1 cellular context compared by ENCODE assay signal in genomic region chr6:3209114-3210023, GRCh38.
TF ChIP-seq lines count a peak whose summit lies in the region.

No MANE protein-coding gene starts in this region.

TF ChIP-seq in HepG2, 621 proteins besides CTCF, POLR2A, EP300 and RAD21 (continues in another document):
- no peak for TF ChIP-seq MED1 (CRISPR knock-in tag; IDR thresholded peaks at IDR 0.05)
- no peak for TF ChIP-seq MYNN (CRISPR knock-in tag; IDR thresholded peaks at IDR 0.05; ENCODE audit: low read depth)
- no peak for TF ChIP-seq MED8 (CRISPR knock-in tag; IDR thresholded peaks at IDR 0.05; ENCODE audit: insufficient replicate concordance)
- no peak for TF ChIP-seq MXD4 (CRISPR knock-in tag; IDR thresholded peaks at IDR 0.05)
- TF ChIP-seq SRY (CRISPR knock-in tag; IDR thresholded peaks at IDR 0.05): no peak
- no peak for TF ChIP-seq SSRP1 (CRISPR knock-in tag; IDR thresholded peaks at IDR 0.05)
- no peak for TF ChIP-seq NR2F1 (CRISPR knock-in tag; IDR thresholded peaks at IDR 0.05)
- TF ChIP-seq ZNF746 (CRISPR knock-in tag; IDR thresholded peaks at IDR 0.05): no peak
- TF ChIP-seq ESRRA (CRISPR knock-in tag; IDR thresholded peaks at IDR 0.05; ENCODE audit: low read depth): no peak
- TF ChIP-seq, protein P1, sequence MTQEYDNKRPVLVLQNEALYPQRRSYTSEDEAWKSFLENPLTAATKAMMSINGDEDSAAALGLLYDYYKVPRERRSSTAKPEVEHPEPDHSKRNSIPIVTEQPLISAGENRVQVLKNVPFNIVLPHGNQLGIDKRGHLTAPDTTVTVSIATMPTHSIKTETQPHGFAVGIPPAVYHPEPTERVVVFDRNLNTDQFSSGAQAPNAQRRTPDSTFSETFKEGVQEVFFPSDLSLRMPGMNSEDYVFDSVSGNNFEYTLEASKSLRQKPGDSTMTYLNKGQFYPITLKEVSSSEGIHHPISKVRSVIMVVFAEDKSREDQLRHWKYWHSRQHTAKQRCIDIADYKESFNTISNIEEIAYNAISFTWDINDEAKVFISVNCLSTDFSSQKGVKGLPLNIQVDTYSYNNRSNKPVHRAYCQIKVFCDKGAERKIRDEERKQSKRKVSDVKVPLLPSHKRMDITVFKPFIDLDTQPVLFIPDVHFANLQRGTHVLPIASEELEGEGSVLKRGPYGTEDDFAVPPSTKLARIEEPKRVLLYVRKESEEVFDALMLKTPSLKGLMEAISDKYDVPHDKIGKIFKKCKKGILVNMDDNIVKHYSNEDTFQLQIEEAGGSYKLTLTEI (CRISPR knock-in tag; conservative IDR thresholded peaks at IDR 0.05): no peak
- TF ChIP-seq ZSCAN21 (CRISPR knock-in tag; IDR thresholded peaks at IDR 0.05; ENCODE audit: borderline replicate concordance): no peak
- no peak for TF ChIP-seq PRMT3 (CRISPR knock-in tag; IDR thresholded peaks at IDR 0.05; ENCODE audit: borderline replicate concordance, low read depth)
- TF ChIP-seq ZNF180 (CRISPR knock-in tag; IDR thresholded peaks at IDR 0.05; ENCODE audit: borderline replicate concordance, low read depth): no peak
- TF ChIP-seq E2F5 (CRISPR knock-in tag; conservative IDR thresholded peaks at IDR 0.05): no peak
- no peak for TF ChIP-seq CBFB (CRISPR knock-in tag; IDR thresholded peaks at IDR 0.05)
- no peak for TF ChIP-seq MNT (IDR thresholded peaks at IDR 0.05)
- TF ChIP-seq ZNF552 (CRISPR knock-in tag; IDR thresholded peaks at IDR 0.05; ENCODE audit: borderline replicate concordance): no peak
- no peak for TF ChIP-seq CSRNP2 (CRISPR knock-in tag; conservative IDR thresholded peaks at IDR 0.05; ENCODE audit: low read depth)
- TF ChIP-seq JDP2 (CRISPR knock-in tag; IDR thresholded peaks at IDR 0.05; ENCODE audit: borderline replicate concordance): no peak
- no peak for TF ChIP-seq NCOA1 (CRISPR knock-in tag; IDR thresholded peaks at IDR 0.05)
- TF ChIP-seq, protein P2, sequence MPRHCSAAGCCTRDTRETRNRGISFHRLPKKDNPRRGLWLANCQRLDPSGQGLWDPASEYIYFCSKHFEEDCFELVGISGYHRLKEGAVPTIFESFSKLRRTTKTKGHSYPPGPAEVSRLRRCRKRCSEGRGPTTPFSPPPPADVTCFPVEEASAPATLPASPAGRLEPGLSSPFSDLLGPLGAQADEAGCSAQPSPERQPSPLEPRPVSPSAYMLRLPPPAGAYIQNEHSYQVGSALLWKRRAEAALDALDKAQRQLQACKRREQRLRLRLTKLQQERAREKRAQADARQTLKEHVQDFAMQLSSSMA (CRISPR knock-in tag; IDR thresholded peaks at IDR 0.05): no peak
- no peak for TF ChIP-seq SRSF1 (optimal IDR thresholded peaks at IDR 0.05; ENCODE audit: low read depth, low read length)
- no peak for TF ChIP-seq ARID5B (CRISPR knock-in tag; IDR thresholded peaks at IDR 0.05)
- no peak for TF ChIP-seq RFX1 (IDR thresholded peaks at IDR 0.05)
- TF ChIP-seq ZBTB2 (CRISPR knock-in tag; IDR thresholded peaks at IDR 0.05; ENCODE audit: low read depth): no peak
- no peak for TF ChIP-seq ZFYVE20 (CRISPR knock-in tag; IDR thresholded peaks at IDR 0.05; ENCODE audit: borderline replicate concordance, low read depth)
- no peak for TF ChIP-seq XBP1 (CRISPR knock-in tag; IDR thresholded peaks at IDR 0.05)
- TF ChIP-seq RNF2 (conservative IDR thresholded peaks at IDR 0.05; ENCODE audit: low read depth): 0 out of 2 replicates have a peak, but pooled peaks have one; percentile 35
- TF ChIP-seq ZNF614 (CRISPR knock-in tag; IDR thresholded peaks at IDR 0.05; ENCODE audit: borderline replicate concordance): peak; percentile 24; the same call in 1 of the 2 replicates
- no peak for TF ChIP-seq TCF7L2 (IDR thresholded peaks at IDR 0.05; ENCODE audit: low read depth, low read length)
- TF ChIP-seq FLYWCH1 (CRISPR knock-in tag; IDR thresholded peaks at IDR 0.05): no peak
- TF ChIP-seq, protein P3, sequence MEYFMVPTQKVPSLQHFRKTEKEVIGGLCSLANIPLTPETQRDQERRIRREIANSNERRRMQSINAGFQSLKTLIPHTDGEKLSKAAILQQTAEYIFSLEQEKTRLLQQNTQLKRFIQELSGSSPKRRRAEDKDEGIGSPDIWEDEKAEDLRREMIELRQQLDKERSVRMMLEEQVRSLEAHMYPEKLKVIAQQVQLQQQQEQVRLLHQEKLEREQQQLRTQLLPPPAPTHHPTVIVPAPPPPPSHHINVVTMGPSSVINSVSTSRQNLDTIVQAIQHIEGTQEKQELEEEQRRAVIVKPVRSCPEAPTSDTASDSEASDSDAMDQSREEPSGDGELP (IDR thresholded peaks at IDR 0.05; ENCODE audit: borderline replicate concordance, low read depth): peak; percentile 90
- TF ChIP-seq FOXA1 (IDR thresholded peaks at IDR 0.05): no peak
- no peak for TF ChIP-seq FOXA1 (CRISPR knock-in tag; IDR thresholded peaks at IDR 0.05)
- no peak for TF ChIP-seq TFE3 (CRISPR knock-in tag; IDR thresholded peaks at IDR 0.05)
- TF ChIP-seq, protein P4, sequence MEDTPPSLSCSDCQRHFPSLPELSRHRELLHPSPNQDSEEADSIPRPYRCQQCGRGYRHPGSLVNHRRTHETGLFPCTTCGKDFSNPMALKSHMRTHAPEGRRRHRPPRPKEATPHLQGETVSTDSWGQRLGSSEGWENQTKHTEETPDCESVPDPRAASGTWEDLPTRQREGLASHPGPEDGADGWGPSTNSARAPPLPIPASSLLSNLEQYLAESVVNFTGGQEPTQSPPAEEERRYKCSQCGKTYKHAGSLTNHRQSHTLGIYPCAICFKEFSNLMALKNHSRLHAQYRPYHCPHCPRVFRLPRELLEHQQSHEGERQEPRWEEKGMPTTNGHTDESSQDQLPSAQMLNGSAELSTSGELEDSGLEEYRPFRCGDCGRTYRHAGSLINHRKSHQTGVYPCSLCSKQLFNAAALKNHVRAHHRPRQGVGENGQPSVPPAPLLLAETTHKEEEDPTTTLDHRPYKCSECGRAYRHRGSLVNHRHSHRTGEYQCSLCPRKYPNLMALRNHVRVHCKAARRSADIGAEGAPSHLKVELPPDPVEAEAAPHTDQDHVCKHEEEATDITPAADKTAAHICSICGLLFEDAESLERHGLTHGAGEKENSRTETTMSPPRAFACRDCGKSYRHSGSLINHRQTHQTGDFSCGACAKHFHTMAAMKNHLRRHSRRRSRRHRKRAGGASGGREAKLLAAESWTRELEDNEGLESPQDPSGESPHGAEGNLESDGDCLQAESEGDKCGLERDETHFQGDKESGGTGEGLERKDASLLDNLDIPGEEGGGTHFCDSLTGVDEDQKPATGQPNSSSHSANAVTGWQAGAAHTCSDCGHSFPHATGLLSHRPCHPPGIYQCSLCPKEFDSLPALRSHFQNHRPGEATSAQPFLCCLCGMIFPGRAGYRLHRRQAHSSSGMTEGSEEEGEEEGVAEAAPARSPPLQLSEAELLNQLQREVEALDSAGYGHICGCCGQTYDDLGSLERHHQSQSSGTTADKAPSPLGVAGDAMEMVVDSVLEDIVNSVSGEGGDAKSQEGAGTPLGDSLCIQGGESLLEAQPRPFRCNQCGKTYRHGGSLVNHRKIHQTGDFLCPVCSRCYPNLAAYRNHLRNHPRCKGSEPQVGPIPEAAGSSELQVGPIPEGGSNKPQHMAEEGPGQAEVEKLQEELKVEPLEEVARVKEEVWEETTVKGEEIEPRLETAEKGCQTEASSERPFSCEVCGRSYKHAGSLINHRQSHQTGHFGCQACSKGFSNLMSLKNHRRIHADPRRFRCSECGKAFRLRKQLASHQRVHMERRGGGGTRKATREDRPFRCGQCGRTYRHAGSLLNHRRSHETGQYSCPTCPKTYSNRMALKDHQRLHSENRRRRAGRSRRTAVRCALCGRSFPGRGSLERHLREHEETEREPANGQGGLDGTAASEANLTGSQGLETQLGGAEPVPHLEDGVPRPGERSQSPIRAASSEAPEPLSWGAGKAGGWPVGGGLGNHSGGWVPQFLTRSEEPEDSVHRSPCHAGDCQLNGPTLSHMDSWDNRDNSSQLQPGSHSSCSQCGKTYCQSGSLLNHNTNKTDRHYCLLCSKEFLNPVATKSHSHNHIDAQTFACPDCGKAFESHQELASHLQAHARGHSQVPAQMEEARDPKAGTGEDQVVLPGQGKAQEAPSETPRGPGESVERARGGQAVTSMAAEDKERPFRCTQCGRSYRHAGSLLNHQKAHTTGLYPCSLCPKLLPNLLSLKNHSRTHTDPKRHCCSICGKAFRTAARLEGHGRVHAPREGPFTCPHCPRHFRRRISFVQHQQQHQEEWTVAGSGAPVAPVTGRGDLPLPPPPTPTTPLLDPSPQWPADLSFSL (CRISPR knock-in tag; IDR thresholded peaks at IDR 0.05): no peak
- no peak for TF ChIP-seq PCBP1 (IDR thresholded peaks at IDR 0.05; ENCODE audit: borderline replicate concordance, low read depth, low read length)
- no peak for TF ChIP-seq NFE2 (CRISPR knock-in tag; IDR thresholded peaks at IDR 0.05)
- TF ChIP-seq PAWR (CRISPR knock-in tag; IDR thresholded peaks at IDR 0.05; ENCODE audit: borderline replicate concordance): no peak
- no peak for TF ChIP-seq MEF2D (CRISPR knock-in tag; IDR thresholded peaks at IDR 0.05)
- no peak for TF ChIP-seq TGIF2 (CRISPR knock-in tag; IDR thresholded peaks at IDR 0.05)
- 0 out of 2 replicates have a peak, but pooled peaks have one; percentile 60 for TF ChIP-seq ZSCAN20 (CRISPR knock-in tag; IDR thresholded peaks at IDR 0.05; ENCODE audit: borderline replicate concordance)
- TF ChIP-seq RFXAP (CRISPR knock-in tag; IDR thresholded peaks at IDR 0.05; ENCODE audit: borderline replicate concordance): no peak
